21 cellular contexts compared by ENCODE assay signal in genomic region chr5:55356896-55357295, GRCh38. TPM values are rescaled to one million over a fixed set of nuclear protein-coding genes. Genes with fewer than 3 reads are reported as not detected.
A peak's percentile ranks its signal among the peaks of the same experiment; 100 is the strongest.
DNase-seq lines count a peak whose midpoint lies in the region; ATAC-seq and TF ChIP-seq lines count a peak whose summit lies in the region.
"Had no signal": no experiment of that assay in that cellular context is flagged by ENCODE, and none has a peak within 500 bp of the region (broad histone marks: within the 10 kb centered on the region; RNA-seq: fewer than 3 reads in every experiment).

No MANE protein-coding gene starts in this region.

- H3K27me3 ChIP-seq in DND-41 (ENCODE audit: insufficient read depth, low read length, poor library complexity) (no peaks in the 10 kb centered on the region), Panc1 (ENCODE audit: control insufficient read depth, insufficient read depth, low read length) (no peaks in the 10 kb centered on the region)
- H3K27me3 ChIP-seq: BE2C had no signal

- no peak overlapping the region for H3K9ac ChIP-seq in DND-41 (ENCODE audit: low read depth, low read length)

- POLR2A ChIA-PET in Panc1 (lab: Charles Lee): no interaction called here

- in situ Hi-C loops in Panc1 (cut with HindIII; ENCODE audit: low pct_unique_long_range_greater_than_20kb, low sequenced_read_pairs): no loop called here

- H3K4me1 ChIP-seq in DND-41 (ENCODE audit: insufficient read depth, low read length) (no peaks in the 10 kb centered on the region), Panc1 (ENCODE audit: control insufficient read depth, insufficient read depth, low read length) (no peaks in the 10 kb centered on the region), mucosa of descending colon (ENCODE audit: low read depth) (no peaks in the 10 kb centered on the region)
- H3K4me1 ChIP-seq: BE2C, HAP-1 had no signal

- H3K9me3 ChIP-seq in DND-41 (ENCODE audit: insufficient read depth, low read length, severe bottlenecking): no peaks in the 10 kb centered on the region
- H3K9me3 ChIP-seq in Panc1 (ENCODE audit: control insufficient read depth, insufficient read depth, low read depth, low read length): no peaks in the 10 kb centered on the region
- no peaks in the 10 kb centered on the region for H3K9me3 ChIP-seq in mucosa of descending colon
- H3K9me3 ChIP-seq: BE2C, HAP-1 had no signal

- no peak overlapping the region for H3K4me2 ChIP-seq in DND-41 (ENCODE audit: insufficient read depth, low read length)
- H3K4me2 ChIP-seq: GM23338 had no signal

- BruUV-seq in Panc1 (replicated peaks; lab: Mats Ljungman, UMichigan): no TSS peak

- intact Hi-C loops in Panc1 (cut with micrococcal nuclease; ENCODE audit: unreplicated experiment): no loop called here
- intact Hi-C loops in mucosa of descending colon (cut with DNase I, micrococcal nuclease): no loop called here

- CTCF ChIA-PET in Panc1 (lab: Charles Lee): no interaction called here

- no peak overlapping the region for H3K4me3 ChIP-seq in DND-41 (ENCODE audit: low read depth in 1 of 2, low read length in 2 of 2)
- no peak overlapping the region for H3K4me3 ChIP-seq in Panc1 (ENCODE audit: low read depth in 2 of 2, low read length in 2 of 2)
- H3K4me3 ChIP-seq in mucosa of descending colon: no peak overlapping the region
- H3K4me3 ChIP-seq: GM12878, GM23338, HAP-1 had no signal

- no peaks in the 10 kb centered on the region for H3K79me2 ChIP-seq in DND-41 (ENCODE audit: insufficient read depth, low read length)

- DNase-seq in DND-41 (no peak), Panc1 (ENCODE audit: low read depth, low spot score) (no peak), mucosa of descending colon (no peak), cerebellar nuclear complex (lab: John Stamatoyannopoulos, UW) (no peak), T-helper 2 cell (no peak), inferior parietal cortex (ENCODE audit: extremely low spot score) (no peak)
- DNase-seq in stimulated activated naive CD8-positive, alpha-beta T cell treated with anti-CD3 and anti-CD28 coated beads, Interleukin-15, Interleukin-2, amounts not matched to agents 100 U/mL and 50 U/mL, for 24 hours: no peak
- DNase-seq: BE2C; DMS79; IMR-90; MV-4-11; NCI-H1105 treated with DMSO at 0.1 percent for 48 hours; NCI-H2081; NCI-H2171; NCI-H446 treated with DMSO at 0.1 percent for 48 hours; NCI-H526 treated with DMSO at 0.1 percent for 48 hours; NK-92 treated with Interleukin-12 subunit alpha and Interleukin-12 subunit beta, amount 100 ng/mL, for 24 hours had no signal

- peak; percentile 2 for TF ChIP-seq CTCF in DND-41 (IDR thresholded peaks at IDR 0.05; ENCODE audit: borderline replicate concordance, extremely low read depth, low read length, poor library complexity, severe bottlenecking)
- TF ChIP-seq CTCF in Panc1 (IDR thresholded peaks at IDR 0.05): no peak
- TF ChIP-seq CTCF in mucosa of descending colon (IDR thresholded peaks at IDR 0.05): no peak

- no peak for ATAC-seq in DND-41 (ENCODE audit: insufficient read depth, low read depth)
- peak; percentile 70 for ATAC-seq in Panc1
- ATAC-seq in mucosa of descending colon: peak; percentile 14
- ATAC-seq in stimulated activated naive CD8-positive, alpha-beta T cell treated with anti-CD3 and anti-CD28 coated beads, Interleukin-15, Interleukin-2, amounts not matched to agents 100 U/mL and 50 U/mL, for 24 hours: peak; percentile 43
- ATAC-seq: GM12878, GM23338, SK-N-SH treated with all-trans-retinoic acid at 6 μM for 48 hours had no signal

- H3K36me3 ChIP-seq in DND-41 (ENCODE audit: insufficient read depth, low read length): peaks cover 80% of the 10 kb centered on the region
- peaks cover 21% of the 10 kb centered on the region for H3K36me3 ChIP-seq in Panc1 (ENCODE audit: control insufficient read depth, insufficient read depth, low read length)
- peaks cover 3% of the 10 kb centered on the region for H3K36me3 ChIP-seq in mucosa of descending colon (ENCODE audit: low read depth)

- no peak overlapping the region for H2AFZ ChIP-seq in DND-41 (ENCODE audit: low read depth, low read length)
- H2AFZ ChIP-seq: GM23338 had no signal

- peaks cover 4% of the 10 kb centered on the region; the same call in 1 of the 2 replicates for H4K20me1 ChIP-seq in DND-41 (ENCODE audit: insufficient read depth, low read length)

- H3K27ac ChIP-seq in DND-41 (ENCODE audit: low read length): no peak overlapping the region
- no peak overlapping the region for H3K27ac ChIP-seq in Panc1 (ENCODE audit: low read length)

RNA-seq across cellular contexts. Expression of gene MTREX, which starts 49.1 kb away (rescaled TPM):
- 97.0 TPM for total RNA-seq in Panc1 (2021; ENCODE audit: unreplicated experiment)
- 47.7 TPM for polyA plus RNA-seq in Panc1 (2012; ENCODE audit: insufficient read length)
- total RNA-seq in mucosa of descending colon: 10 to 100 TPM; 52.5 to 63.3 (median 57.8) TPM

RNA-seq across cellular contexts. Expression of gene DHX29, which starts 49.4 kb away (rescaled TPM):
- 30.1 TPM for total RNA-seq in Panc1 (2021; ENCODE audit: unreplicated experiment)
- 13.8 TPM for polyA plus RNA-seq in Panc1 (2012; ENCODE audit: insufficient read length)
- 10 to 100 TPM; 18.3 to 24.7 (median 18.6) TPM for total RNA-seq in mucosa of descending colon
